11 cellular contexts compared by ENCODE assay signal in the genomic region with DNA sequence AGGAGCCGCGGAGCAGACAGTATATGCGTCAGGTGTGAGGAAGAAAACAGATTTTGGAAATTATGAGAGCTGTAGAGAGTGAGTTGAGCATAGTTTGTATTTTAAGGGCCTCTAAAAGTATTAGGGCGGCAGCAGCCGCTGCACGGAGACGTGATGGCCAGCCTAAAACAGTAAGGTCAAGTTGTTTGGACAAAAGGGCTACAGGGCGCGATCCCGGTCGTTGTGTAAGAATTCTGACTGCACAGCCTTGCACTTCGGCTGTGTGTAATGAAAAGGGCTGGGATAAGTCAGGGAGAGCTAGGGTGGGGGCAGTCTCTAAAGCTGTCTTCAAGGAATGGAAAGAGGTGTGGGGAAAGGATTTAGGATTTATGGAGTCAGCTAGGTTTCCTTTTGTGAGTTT. TPM values are rescaled to one million over a fixed set of nuclear protein-coding genes. Genes with fewer than 3 reads are reported as not detected.
"Had no signal": no experiment of that assay in that cellular context is flagged by ENCODE, and none has a peak within 500 bp of the region (broad histone marks: within the 10 kb centered on the region; RNA-seq: fewer than 3 reads in every experiment).

No MANE protein-coding gene starts in this region.

RNA-seq across cellular contexts. Expression of gene ARHGAP40, which starts 7.3 kb away (rescaled TPM):
- total RNA-seq: OCI-LY7, PC-3, Peyer's patch, Right ventricle myocardium inferior, Right ventricle myocardium superior, RPMI7951, SJCRH30, SJSA1 had no signal

RNA-seq across cellular contexts. Expression of gene ADIG, which starts 13.3 kb away (rescaled TPM):
- total RNA-seq: OCI-LY7, PC-3, PC-9, Peyer's patch, Right ventricle myocardium superior, RPMI7951, SJCRH30, SJSA1, SK-MEL-5 had no signal
- polyA plus RNA-seq: SK-N-SH had no signal
